In the genomic region with DNA sequence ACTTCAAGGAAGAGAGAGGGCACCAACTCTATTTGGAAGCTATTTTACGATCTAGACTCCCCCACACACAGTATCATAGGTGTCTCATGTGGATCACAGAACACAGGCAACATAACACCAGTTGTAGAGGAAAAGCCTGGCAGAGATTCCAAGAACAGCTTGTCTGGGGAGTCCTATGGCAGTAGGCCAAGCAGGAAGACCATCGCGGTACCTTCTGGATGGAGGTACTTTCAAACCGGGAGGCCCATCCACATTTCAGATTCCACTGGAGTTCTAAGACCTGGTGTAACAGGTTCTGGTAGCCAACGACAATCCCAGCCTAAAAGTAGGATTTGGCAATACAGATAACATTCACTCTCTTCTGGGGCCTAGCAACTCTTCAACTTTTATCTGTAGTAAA, we compare ENCODE assay signal across 22 cellular contexts. TPM values are rescaled to one million over a fixed set of nuclear protein-coding genes. Genes with fewer than 3 reads are reported as not detected.
DNase-seq lines count a peak whose midpoint lies in the region; ATAC-seq and TF ChIP-seq lines count a peak whose summit lies in the region.
"Had no signal": no experiment of that assay in that cellular context is flagged by ENCODE, and none has a peak within 500 bp of the region (broad histone marks: within the 10 kb centered on the region; RNA-seq: fewer than 3 reads in every experiment).

No MANE protein-coding gene starts in this region.

- H3K36me3 ChIP-seq in HEK293 (ENCODE audit: control insufficient read depth in 2 of 2, insufficient read depth in 1 of 2, low read length in 2 of 2) (peaks cover 0 to 10% of the 10 kb centered on the region in 2 experiments; a peak in 1 of 3 replicates), prostate gland (no peaks in the 10 kb centered on the region), ovary (no peaks in the 10 kb centered on the region)
- H3K36me3 ChIP-seq: cardiac muscle cell, SJCRH30 had no signal

- TF ChIP-seq CTCF in HEK293 (tag by site-specific recombination; IDR thresholded peaks at IDR 0.05) (no peak), prostate gland (IDR thresholded peaks at IDR 0.05) (no peak), ovary (IDR thresholded peaks at IDR 0.05) (no peak)

- WGBS in prostate gland = 29% methylated on average over 5 of the region's 5 CpGs
- 47 to 56% (median 49%) methylated on average over 5 of the region's 5 CpGs for WGBS in ovary, 3 donors

- no peaks in the 10 kb centered on the region for H3K9me3 ChIP-seq in HEK293 (ENCODE audit: control insufficient read depth, insufficient read depth, low read depth, low read length)
- H3K9me3 ChIP-seq in prostate gland = no peaks in the 10 kb centered on the region
- no peaks in the 10 kb centered on the region for H3K9me3 ChIP-seq in ovary
- H3K9me3 ChIP-seq: adrenal gland, esophagus muscularis mucosa, SJCRH30 had no signal

- ATAC-seq in HG03378 (IDR thresholded peaks at IDR 0.05; ENCODE audit: unreplicated experiment) = no peak

- POLR2A ChIA-PET in HEK293 (lab: Yijun Ruan, JAX) = interaction anchor here (2.0 kb wide), 1 partner anchor 9 kb away, joined by 4 read pairs; no protein-coding TSS in a partner anchor

- no peaks in the 10 kb centered on the region for H3K4me1 ChIP-seq in HEK293 (ENCODE audit: control insufficient read depth, insufficient read depth, low read length)
- H3K4me1 ChIP-seq in prostate gland (replicated peaks) = peaks cover 25% of the 10 kb centered on the region
- peaks cover 8% of the 10 kb centered on the region for H3K4me1 ChIP-seq in ovary (ENCODE audit: insufficient read depth)
- H3K4me1 ChIP-seq: SJCRH30 had no signal

- intact Hi-C loops in cardiac septum (cut with DNase I) (no loop called here), prostate gland (cut with DNase I) (no loop called here), ovary (cut with DNase I) (no loop called here)

- H3K27ac ChIP-seq in HEK293 (ENCODE audit: extremely low read depth, low read depth, low read length) (no peak overlapping the region), prostate gland (peak overlapping the region; percentile 78 to 80), ovary (no peak overlapping the region)
- H3K27ac ChIP-seq: adrenal gland, cardiac muscle cell, SJCRH30 had no signal

- H3K27me3 ChIP-seq in prostate gland (replicated peaks; ENCODE audit: insufficient read depth) (no peaks in the 10 kb centered on the region), ovary (no peaks in the 10 kb centered on the region)
- H3K27me3 ChIP-seq: adrenal gland, cardiac muscle cell, esophagus muscularis mucosa, SJCRH30 had no signal

- H3K4me3 ChIP-seq in HEK293 (ENCODE audit: low read depth, low read length) = no peak overlapping the region
- H3K4me3 ChIP-seq in prostate gland = no peak overlapping the region
- no peak overlapping the region for H3K4me3 ChIP-seq in ovary
- H3K4me3 ChIP-seq: adrenal gland, cardiac muscle cell, esophagus muscularis mucosa, SJCRH30 had no signal

- no peak for TF ChIP-seq EP300 in ovary (IDR thresholded peaks at IDR 0.05)

- TF ChIP-seq POLR2A in prostate gland (IDR thresholded peaks at IDR 0.05) (no peak), ovary (IDR thresholded peaks at IDR 0.05) (no peak)

- DNase-seq in NCI-H446 (lab: John Stamatoyannopoulos, UW) = peak; percentile 18 to 87
- DNase-seq in cardiac septum (ENCODE audit: low spot score) = peak; percentile 51
- peak; percentile 80 for DNase-seq in prostate gland (ENCODE audit: low spot score)
- DNase-seq in NCI-H1417 treated with DMSO at 0.1 percent for 48 hours (lab: John Stamatoyannopoulos, UW) = no peak
- DNase-seq in ovary = no peak
- DNase-seq in NCI-H748 (lab: John Stamatoyannopoulos, UW; ENCODE audit: unreplicated experiment) = no peak
- DNase-seq: activated CD4-positive, alpha-beta T cell treated with anti-CD3 and anti-CD28 coated beads, Interleukin-2, amount 10 ng/mL, durations not matched to agents 7 days and 5 days; activated effector memory CD4-positive, alpha-beta T cell treated with Interleukin-2 at 50 U/mL for 16 hours; adrenal gland; EL; HCEC 1CT; left cardiac atrium; NCI-H1105 treated with DMSO at 0.1 percent for 48 hours; OCI-M1; SJCRH30; stimulated activated CD4-positive, alpha-beta T cell treated with anti-CD3 and anti-CD28 coated beads, Interleukin-4, amount 100 ng/mL, for 4 hours; T-helper 1 cell had no signal

- CTCF ChIA-PET in HEK293 (lab: Yijun Ruan, JAX) = interaction anchor here (0.5 to 5.7 kb wide), 10 partner anchors 9 to 430 kb away, joined by 3 to 55 read pairs (median 7); no protein-coding TSS in a partner anchor

TF ChIP-seq in HEK293, 187 proteins besides CTCF, POLR2A, EP300 and RAD21:
- 0 out of 2 replicates have a peak, but pooled peaks have one; percentile 18 for TF ChIP-seq WT1 (tag by site-specific recombination; IDR thresholded peaks at IDR 0.05)
- TF ChIP-seq KLF1 (tag by site-specific recombination; IDR thresholded peaks at IDR 0.05) = no peak
- TF ChIP-seq GLIS2 (tag by site-specific recombination; IDR thresholded peaks at IDR 0.05) = no peak
TF ChIP-seq in HEK293: peak in this region for 1.

RNA-seq across cellular contexts. Expression of a gene that starts 37.6 kb away (rescaled TPM):
- 0.19 TPM for total RNA-seq in cardiac septum
- total RNA-seq in prostate gland = 100 to 1,000 TPM; 165 to 738 TPM
- total RNA-seq in ovary = 1 to 10 TPM in 1 of 7 donors, under 1 TPM in 4, not detected in 2; 0.24 to 1.6 (median 0.69) TPM
- under 1 TPM in 1 of 2 donors, not detected in 1; 0.11 TPM for polyA plus RNA-seq in ovary
- total RNA-seq: activated CD4-positive, alpha-beta T cell treated with anti-CD3 and anti-CD28 coated beads, Interleukin-2, amount 10 ng/mL, durations not matched to agents 7 days and 5 days; esophagus muscularis mucosa; renal cortical epithelial cell; SJCRH30 had no signal
- polyA plus RNA-seq: cardiac muscle cell had no signal

Comparison
In these comparisons a context has a peak if more than half of its experiments do, and no peak if none do; other contexts are left out.
1. H3K27ac ChIP-seq: peak in prostate gland (2 of 2); none in HEK293 (single experiment) and ovary (0 of 2).
2. DNase-seq: peak in NCI-H446 (2 of 2), cardiac septum (single experiment) and prostate gland (single experiment); none in NCI-H1417 treated with DMSO at 0.1 percent for 48 hours (single experiment), ovary (0 of 5) and NCI-H748 (single experiment).
3. RNA of a gene that starts 37.6 kb away (total RNA-seq): 165 to 738 TPM in prostate gland; 0.24 to 1.6 TPM in ovary and 0.19 TPM in cardiac septum (single experiment); every median in the first group is over 10 times any median in the second.